31 cellular contexts compared by ENCODE assay signal in genomic region chr2:237577956-237578870, GRCh38. TPM values are rescaled to one million over a fixed set of nuclear protein-coding genes. Genes with fewer than 3 reads are reported as not detected.
"Had no signal": no experiment of that assay in that cellular context is flagged by ENCODE, and none has a peak within 500 bp of the region (broad histone marks: within the 10 kb centered on the region; RNA-seq: fewer than 3 reads in every experiment).

No MANE protein-coding gene starts in this region.

- FAIRE-seq: K562, TTC549 had no signal

- H3K27me3 ChIP-seq: breast epithelium had no signal

- DNase-seq: activated B cell treated with CpG ODN at 0.5 μM for 24 hours; activated CD4-positive, alpha-beta memory T cell treated with anti-CD3 and anti-CD28 coated beads for 36 hours; activated CD4-positive, alpha-beta T cell treated with anti-CD3 and anti-CD28 coated beads for 1 hour; activated CD4-positive, alpha-beta T cell treated with anti-CD3 and anti-CD28 coated beads, Interleukin-2, amount 10 ng/mL, durations not matched to agents 24 days and 14 days; activated CD8-positive, alpha-beta memory T cell treated with anti-CD3 and anti-CD28 coated beads for 24 hours; activated gamma-delta T cell; activated naive CD4-positive, alpha-beta T cell treated with anti-CD3 and anti-CD28 coated beads for 36 hours; activated T-cell treated with anti-CD3 and anti-CD28 coated beads for 4 hours; activated T-cell treated with anti-CD3 and anti-CD28 coated beads, Interleukin-2, amount 50 U/mL, for 48 hours; central memory CD4-positive, alpha-beta T cell; Karpas-422; MM.1S; NCI-H1105; NCI-H1694; NCI-H2029 treated with DMSO at 0.1 percent for 48 hours; NCI-H345; NCI-H510A; NCI-H526 treated with DMSO at 0.1 percent for 48 hours; NK-92 treated with Interleukin-12 subunit alpha and Interleukin-12 subunit beta, amount 100 ng/mL, for 24 hours; OCI-M1; RPMI8226; T-cell; T-helper 2 cell; T1000 had no signal

- H3K9me3 ChIP-seq: breast epithelium had no signal

- H3K4me3 ChIP-seq: breast epithelium, K562, SK-N-MC had no signal

- ATAC-seq: activated T-helper 17 cell treated with anti-CD3 and anti-CD28 coated beads, Interleukin-2, amount 50 U/mL, for 72 hours; K562; Panc1; Right ventricle myocardium inferior; T-cell had no signal

- H3K27ac ChIP-seq: breast epithelium, SK-N-MC had no signal

- H3K36me3 ChIP-seq: breast epithelium had no signal

RNA-seq across cellular contexts. Expression of gene PRLH, which starts 11.8 kb away (rescaled TPM):
- total RNA-seq: activated B cell treated with CpG ODN at 0.5 μM for 24 hours; activated CD4-positive, alpha-beta memory T cell treated with anti-CD3 and anti-CD28 coated beads for 36 hours; activated CD4-positive, alpha-beta T cell treated with anti-CD3 and anti-CD28 coated beads, Interleukin-2, amount 10 ng/mL, durations not matched to agents 24 days and 14 days; activated naive CD4-positive, alpha-beta T cell treated with anti-CD3 and anti-CD28 coated beads for 36 hours; activated T-helper 17 cell treated with anti-CD3 and anti-CD28 coated beads, Interleukin-2, amount 50 U/mL, for 72 hours; breast epithelium; K562; Right ventricle myocardium inferior; T-cell had no signal

RNA-seq across cellular contexts. Expression of gene RAB17, which starts 12.3 kb away (rescaled TPM):
- total RNA-seq: activated B cell treated with CpG ODN at 0.5 μM for 24 hours; activated CD4-positive, alpha-beta memory T cell treated with anti-CD3 and anti-CD28 coated beads for 36 hours; activated naive CD4-positive, alpha-beta T cell treated with anti-CD3 and anti-CD28 coated beads for 36 hours had no signal
